8 cellular contexts compared by ENCODE assay signal in the genomic region with DNA sequence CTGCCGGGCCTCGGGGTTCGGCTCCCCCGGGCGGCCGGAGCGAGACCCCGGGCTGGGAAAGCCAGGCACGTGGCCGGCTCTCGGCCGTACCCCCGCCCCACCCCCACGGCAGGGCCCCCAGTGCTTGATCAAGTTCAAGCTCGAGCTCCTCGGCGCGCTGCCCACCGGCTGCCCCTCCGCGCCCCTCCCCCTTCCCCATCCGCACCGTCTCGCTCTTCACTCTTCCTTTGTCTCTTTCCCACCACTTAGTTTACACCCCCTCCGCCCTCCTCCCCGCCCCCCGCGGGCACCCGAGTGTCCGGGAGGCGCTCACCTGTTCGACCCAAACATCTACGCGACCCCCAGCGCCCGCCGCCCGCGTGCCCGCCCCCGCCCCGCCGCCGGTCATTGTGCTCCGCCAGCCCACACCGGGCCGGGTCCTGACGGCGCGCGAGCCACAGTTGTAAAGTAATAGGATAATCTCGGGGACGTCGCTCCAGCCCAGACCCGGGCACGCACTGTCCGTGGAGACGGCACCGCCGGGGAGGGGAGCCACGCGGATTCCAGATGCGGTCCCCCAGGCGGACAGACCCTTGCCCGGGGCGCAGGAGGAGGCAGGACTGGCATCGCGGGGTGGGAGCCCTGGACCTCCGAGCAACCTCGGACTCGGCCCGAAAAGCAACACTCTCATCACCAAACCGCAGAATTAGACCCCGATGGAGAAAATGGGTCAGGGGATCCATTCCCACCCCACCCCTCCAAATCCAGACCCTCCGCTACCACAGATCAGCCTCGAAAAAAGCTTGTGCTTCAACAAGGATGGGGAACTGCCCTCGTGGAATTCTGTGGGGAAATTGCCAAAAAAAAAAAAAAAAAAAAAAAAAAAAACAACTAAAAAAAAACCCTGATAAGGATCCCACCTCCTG.
DNase-seq lines count a peak whose midpoint lies in the region; ATAC-seq and TF ChIP-seq lines count a peak whose summit lies in the region.

No MANE protein-coding gene starts in this region.

- H3K9me3 ChIP-seq in Karpas-422 (ENCODE audit: low read length) (no peaks in the 10 kb centered on the region), mucosa of rectum (ENCODE audit: control insufficient read depth in 2 of 2, low read length in 2 of 2) (no peaks in the 10 kb centered on the region), tibial artery (no peaks in the 10 kb centered on the region)

- DNase-seq in CD14-positive monocyte (ENCODE audit: low spot score): peak; percentile 49
- no peak for DNase-seq in Karpas-422
- peak; percentile 47 for DNase-seq in activated CD4-positive, CD25-positive, alpha-beta regulatory T cell treated with anti-CD3 and anti-CD28 coated beads, Interleukin-2, amount 50 U/mL, for 72 hours
- peak; percentile 37 for DNase-seq in effector CD8-positive, alpha-beta T cell (lab: John Stamatoyannopoulos, UW)
- peak in 1 of 2 donors; percentile 49 for DNase-seq in tibial artery
- DNase-seq in NCI-H128 (lab: John Stamatoyannopoulos, UW; ENCODE audit: unreplicated experiment): no peak

- H3K36me3 Mint-ChIP-seq in CD14-positive monocyte: peaks cover 6 to 9% of the 10 kb centered on the region in 2 donors

- H3K9me2 ChIP-seq in Karpas-422 (replicated peaks; ENCODE audit: insufficient read depth, low read length): no peaks in the 10 kb centered on the region

- peak overlapping the region in 6 of 7 donors; percentile 40 to 78 (median 67) for H3K27ac Mint-ChIP-seq in CD14-positive monocyte

- peak overlapping the region; percentile 81 for H3K4me3 ChIP-seq in Karpas-422 (ENCODE audit: low read length)
- peak overlapping the region; percentile 69 to 72 for H3K4me3 ChIP-seq in mucosa of rectum (ENCODE audit: low read length in 2 of 2)
- peak overlapping the region; percentile 75 to 82 for H3K4me3 ChIP-seq in tibial artery

- ATAC-seq in GM21360 (IDR thresholded peaks at IDR 0.05; ENCODE audit: unreplicated experiment): no peak

- H3K27me3 Mint-ChIP-seq in CD14-positive monocyte (ENCODE audit: low read depth in 3 of 3): peaks cover 3 to 9% (median 7%) of the 10 kb centered on the region in 3 donors

- H3K4me2 ChIP-seq in Karpas-422 (ENCODE audit: low read depth, low read length, poor library complexity, severe bottlenecking): peak overlapping the region; percentile 95

- no peaks in the 10 kb centered on the region for H3K79me2 ChIP-seq in Karpas-422 (ENCODE audit: low read length)

- H3K36me3 ChIP-seq in Karpas-422 (ENCODE audit: insufficient read depth, low read length) (no peaks in the 10 kb centered on the region), mucosa of rectum (ENCODE audit: control insufficient read depth in 2 of 2, insufficient read depth in 2 of 2, low read length in 2 of 2) (no peaks in the 10 kb centered on the region), tibial artery (no peaks in the 10 kb centered on the region)

- H3K9ac ChIP-seq in Karpas-422 (ENCODE audit: low read length) (peak overlapping the region; percentile 83), mucosa of rectum (ENCODE audit: low read depth in 1 of 2, low read length in 2 of 2) (peak overlapping the region; percentile 3 to 65)

- no peak for TF ChIP-seq CTCF in CD14-positive monocyte (IDR thresholded peaks at IDR 0.05)
- TF ChIP-seq CTCF in tibial artery (IDR thresholded peaks at IDR 0.05): no peak

- H3K4me1 Mint-ChIP-seq in CD14-positive monocyte: peaks cover 38% of the 10 kb centered on the region

- peaks cover 0 to 2% (median 0%) of the 10 kb centered on the region in 7 donors for H3K9me3 Mint-ChIP-seq in CD14-positive monocyte

- H4K20me1 ChIP-seq in Karpas-422 (ENCODE audit: insufficient read depth, low read depth, low read length): no peaks in the 10 kb centered on the region

- intact Hi-C loops in CD14-positive monocyte (cut with micrococcal nuclease) (loop anchor here in 1 of 2 donors (10.0 kb wide), 1 partner anchor 280 kb away; the partner anchor contains the start of genes PLAGL2 and POFUT1), tibial artery (cut with DNase I; ENCODE audit: low total_unique reads) (no loop called here)

- H3K27me3 ChIP-seq in Karpas-422 (ENCODE audit: low read length): no peaks in the 10 kb centered on the region
- no peaks in the 10 kb centered on the region for H3K27me3 ChIP-seq in mucosa of rectum (ENCODE audit: control insufficient read depth in 2 of 2, insufficient read depth in 2 of 2, low read length in 2 of 2)
- no peaks in the 10 kb centered on the region for H3K27me3 ChIP-seq in tibial artery

- H3K4me3 Mint-ChIP-seq in CD14-positive monocyte: peak overlapping the region; percentile 72 to 89

- H3K4me1 ChIP-seq in Karpas-422 (ENCODE audit: low read length) (peaks cover 20% of the 10 kb centered on the region), mucosa of rectum (ENCODE audit: control insufficient read depth in 2 of 2, insufficient read depth in 2 of 2, low read length in 2 of 2) (peaks cover 37 to 41% of the 10 kb centered on the region in 2 donors), tibial artery (peaks cover 0 to 35% (median 18%) of the 10 kb centered on the region in 4 donors)

- peak overlapping the region; percentile 98 for H2AFZ ChIP-seq in Karpas-422 (ENCODE audit: low read length)

- H3K27ac ChIP-seq in Karpas-422 (ENCODE audit: low read length) (no peak overlapping the region), mucosa of rectum (ENCODE audit: low read depth in 2 of 2, low read length in 2 of 2) (peak overlapping the region; percentile 84 to 88), tibial artery (peak overlapping the region; percentile 38 to 59)

Comparison
In these comparisons a context has a peak if more than half of its experiments do, and no peak if none do; other contexts are left out.
1. DNase-seq: peak in CD14-positive monocyte (single experiment), activated CD4-positive, CD25-positive, alpha-beta regulatory T cell treated with anti-CD3 and anti-CD28 coated beads, Interleukin-2, amount 50 U/mL, for 72 hours (single experiment) and effector CD8-positive, alpha-beta T cell (single experiment); none in Karpas-422 (single experiment) and NCI-H128 (single experiment).
2. Peak in every context shown above with its lines, with median percentiles within 50 percentile points of each other: H3K4me3 ChIP-seq.